ENCODE assay signal across 2 cellular contexts in genomic region chr11:72228229-72228843, GRCh38.
TF ChIP-seq lines count a peak whose summit lies in the region.

No MANE protein-coding gene starts in this region.

TF ChIP-seq in SK-N-SH, 30 proteins besides CTCF, POLR2A, EP300 and RAD21 (continued from another document):
- no peak for TF ChIP-seq PBX3 (IDR thresholded peaks at IDR 0.05)
- no peak for TF ChIP-seq RXRA (IDR thresholded peaks at IDR 0.05; ENCODE audit: borderline replicate concordance, low read depth)
- TF ChIP-seq YY1 (IDR thresholded peaks at IDR 0.05; ENCODE audit: low read depth), result no peak
- no peak for TF ChIP-seq NFIC (IDR thresholded peaks at IDR 0.05; ENCODE audit: borderline replicate concordance)
- no peak for TF ChIP-seq TCF12 (IDR thresholded peaks at IDR 0.05)
- TF ChIP-seq SIN3A (IDR thresholded peaks at IDR 0.05; ENCODE audit: borderline replicate concordance, low read depth, low read length), result no peak
- TF ChIP-seq SMC3 (IDR thresholded peaks at IDR 0.05; ENCODE audit: low read depth, low read length), result no peak
- TF ChIP-seq RFX5 (IDR thresholded peaks at IDR 0.05; ENCODE audit: low read length), result no peak
- TF ChIP-seq USF2 (IDR thresholded peaks at IDR 0.05; ENCODE audit: borderline replicate concordance, low read depth, low read length), result no peak
- TF ChIP-seq MEF2A (IDR thresholded peaks at IDR 0.05; ENCODE audit: borderline replicate concordance, low read depth), result no peak
- no peak for TF ChIP-seq EZH2phosphoT487 (IDR thresholded peaks at IDR 0.05; ENCODE audit: borderline replicate concordance, low read depth)
- no peak for TF ChIP-seq CHD2 (IDR thresholded peaks at IDR 0.05; ENCODE audit: low read length, partially characterized antibody)
- no peak for TF ChIP-seq MAX (IDR thresholded peaks at IDR 0.05; ENCODE audit: low read depth)
- no peak for TF ChIP-seq TEAD4 (IDR thresholded peaks at IDR 0.05; ENCODE audit: borderline replicate concordance, insufficient read depth)

TF ChIP-seq in SK-N-SH treated with all-trans-retinoic acid at 6 μM for 48 hours, 23 proteins besides CTCF, POLR2A, EP300 and RAD21 (continued from another document):
- TF ChIP-seq PATZ1 (CRISPR knock-in tag; IDR thresholded peaks at IDR 0.05; ENCODE audit: borderline replicate concordance), result no peak
- no peak for TF ChIP-seq ZNF70 (CRISPR knock-in tag; IDR thresholded peaks at IDR 0.05)
- no peak for TF ChIP-seq CREB5 (CRISPR knock-in tag; IDR thresholded peaks at IDR 0.05; ENCODE audit: low read depth)
- TF ChIP-seq BACH2 (CRISPR knock-in tag; IDR thresholded peaks at IDR 0.05; ENCODE audit: borderline replicate concordance), result no peak
- no peak for TF ChIP-seq TCF4 (CRISPR knock-in tag; IDR thresholded peaks at IDR 0.05; ENCODE audit: borderline replicate concordance)
- no peak for TF ChIP-seq ARNTL (CRISPR knock-in tag; IDR thresholded peaks at IDR 0.05; ENCODE audit: borderline replicate concordance, low read depth)
- TF ChIP-seq PPARA (CRISPR knock-in tag; IDR thresholded peaks at IDR 0.05; ENCODE audit: borderline replicate concordance), result no peak
- TF ChIP-seq ESRRG (CRISPR knock-in tag; IDR thresholded peaks at IDR 0.05), result no peak
- no peak for TF ChIP-seq ZFP30 (CRISPR knock-in tag; IDR thresholded peaks at IDR 0.05)
- no peak for TF ChIP-seq OSR1 (CRISPR knock-in tag; IDR thresholded peaks at IDR 0.05)
- no peak for TF ChIP-seq GLIS3 (CRISPR knock-in tag; IDR thresholded peaks at IDR 0.05)
- no peak for TF ChIP-seq POU6F1 (CRISPR knock-in tag; IDR thresholded peaks at IDR 0.05; ENCODE audit: borderline replicate concordance, low read depth)
- no peak for TF ChIP-seq ZFP3 (CRISPR knock-in tag; IDR thresholded peaks at IDR 0.05)
- no peak for TF ChIP-seq ZC3H10 (CRISPR knock-in tag; IDR thresholded peaks at IDR 0.05)
- TF ChIP-seq ZNF565 (CRISPR knock-in tag; conservative IDR thresholded peaks at IDR 0.05; ENCODE audit: low read depth), result no peak
